8 cellular contexts compared by ENCODE assay signal in genomic region chr18:74994502-74995403, GRCh38.
DNase-seq lines count a peak whose midpoint lies in the region; ATAC-seq and TF ChIP-seq lines count a peak whose summit lies in the region.

No MANE protein-coding gene starts in this region.

- peaks cover 32% of the 10 kb centered on the region for H3K4me1 Mint-ChIP-seq in stimulated activated memory B cell treated with anti-CD40 and anti-IgM and Interleukin-4, amounts not matched to agents 10 μg/mL and 1 μg/mL and 100 μg/mL, for 72 hours

- peak overlapping the region; percentile 90 for H3K4me2 ChIP-seq in OCI-LY3 (ENCODE audit: low read length)

- peak; percentile 73 for ATAC-seq in HG02870 (IDR thresholded peaks at IDR 0.05; ENCODE audit: unreplicated experiment)
- ATAC-seq in stimulated activated memory B cell treated with anti-CD40 and anti-IgM and Interleukin-4, amounts not matched to agents 10 μg/mL and 1 μg/mL and 100 μg/mL, for 72 hours = peak; percentile 80

- no peak for TF ChIP-seq CTCF in OCI-LY3 (IDR thresholded peaks at IDR 0.05; ENCODE audit: low read depth, low read length)

- peak overlapping the region; percentile 73 for H2AFZ ChIP-seq in OCI-LY3 (ENCODE audit: low read depth, low read length)

- peak overlapping the region; percentile 72 for H3K4me3 ChIP-seq in OCI-LY3 (ENCODE audit: low read length)
- H3K4me3 ChIP-seq in duodenal mucosa (ENCODE audit: low read depth in 1 of 2, low read length in 2 of 2) = peak overlapping the region; percentile 11 to 46

- no peaks in the 10 kb centered on the region for H3K27me3 ChIP-seq in OCI-LY3 (ENCODE audit: low read depth, low read length)
- no peaks in the 10 kb centered on the region for H3K27me3 ChIP-seq in duodenal mucosa (ENCODE audit: control insufficient read depth in 1 of 2, insufficient read depth in 2 of 2, low read length in 2 of 2)

- no peaks in the 10 kb centered on the region for H3K27me3 Mint-ChIP-seq in stimulated activated memory B cell treated with anti-CD40 and anti-IgM and Interleukin-4, amounts not matched to agents 10 μg/mL and 1 μg/mL and 100 μg/mL, for 72 hours

- peaks cover 3% of the 10 kb centered on the region for H3K9me3 Mint-ChIP-seq in stimulated activated memory B cell treated with anti-CD40 and anti-IgM and Interleukin-4, amounts not matched to agents 10 μg/mL and 1 μg/mL and 100 μg/mL, for 72 hours

- H3K27ac Mint-ChIP-seq in stimulated activated memory B cell treated with anti-CD40 and anti-IgM and Interleukin-4, amounts not matched to agents 10 μg/mL and 1 μg/mL and 100 μg/mL, for 72 hours = peak overlapping the region; percentile 44

- H3K27ac ChIP-seq in OCI-LY3 (ENCODE audit: low read length) (peak overlapping the region; percentile 40), duodenal mucosa (ENCODE audit: low read depth, low read length) (no peak overlapping the region)

- H3K4me3 Mint-ChIP-seq in stimulated activated memory B cell treated with anti-CD40 and anti-IgM and Interleukin-4, amounts not matched to agents 10 μg/mL and 1 μg/mL and 100 μg/mL, for 72 hours = peak overlapping the region; percentile 65

- H4K20me1 ChIP-seq in OCI-LY3 (ENCODE audit: insufficient read depth, low read length) = no peaks in the 10 kb centered on the region

- H3K9me3 ChIP-seq in OCI-LY3 (ENCODE audit: insufficient read depth, low read length) (no peaks in the 10 kb centered on the region), duodenal mucosa (ENCODE audit: control insufficient read depth in 1 of 2, low read length in 2 of 2) (no peaks in the 10 kb centered on the region)

- H3K36me3 ChIP-seq in OCI-LY3 (replicated peaks; ENCODE audit: low read depth, low read length) = no peaks in the 10 kb centered on the region
- H3K36me3 ChIP-seq in duodenal mucosa (ENCODE audit: control insufficient read depth in 1 of 2, insufficient read depth in 2 of 2, low read length in 2 of 2) = no peaks in the 10 kb centered on the region

- DNase-seq in stimulated activated CD4-positive, alpha-beta T cell treated with anti-CD3 and anti-CD28 coated beads, Interleukin-1b, Interleukin-23, amount 100 ng/mL, for 48 hours = peak; percentile 3
- DNase-seq in stimulated activated CD4-positive, alpha-beta T cell treated with anti-CD3 and anti-CD28 coated beads, Interleukin-4, amount 100 ng/mL, for 4 hours = no peak
- no peak for DNase-seq in HuH-7 (ENCODE audit: low spot score)
- DNase-seq in NCI-H1048 (lab: John Stamatoyannopoulos, UW) = no peak

- no peaks in the 10 kb centered on the region for H3K79me2 ChIP-seq in OCI-LY3 (ENCODE audit: low read length)

- peak overlapping the region; percentile 46 for H3K9ac ChIP-seq in OCI-LY3 (ENCODE audit: low read length)
- no peak overlapping the region for H3K9ac ChIP-seq in duodenal mucosa (ENCODE audit: low read depth in 1 of 2, low read length in 2 of 2)

- H3K4me1 ChIP-seq in OCI-LY3 (ENCODE audit: low read length) (peaks cover 38% of the 10 kb centered on the region), duodenal mucosa (ENCODE audit: control insufficient read depth in 1 of 2, insufficient read depth in 2 of 2, low read length in 2 of 2) (peaks cover 0 to 8% of the 10 kb centered on the region in 2 donors)

- peaks cover 12% of the 10 kb centered on the region for H3K36me3 Mint-ChIP-seq in stimulated activated memory B cell treated with anti-CD40 and anti-IgM and Interleukin-4, amounts not matched to agents 10 μg/mL and 1 μg/mL and 100 μg/mL, for 72 hours
